In genomic region chr4:146029939-146030710, GRCh38 we compare ENCODE assay signal across 9 cellular contexts.
DNase-seq lines count a peak whose midpoint lies in the region; ATAC-seq, FAIRE-seq and TF ChIP-seq lines count a peak whose summit lies in the region.
"Had no signal": no experiment of that assay in that cellular context is flagged by ENCODE, and none has a peak within 500 bp of the region (broad histone marks: within the 10 kb centered on the region; RNA-seq: fewer than 3 reads in every experiment).

No MANE protein-coding gene starts in this region.

- H3K4me2 ChIP-seq in GM12878 (ENCODE audit: control insufficient read depth, insufficient read depth), result peak overlapping the region; percentile 80

- H3K4me1 ChIP-seq in GM12878 (ENCODE audit: control insufficient read depth, insufficient read depth, low read length) (peaks cover 45% of the 10 kb centered on the region), suprapubic skin (no peaks in the 10 kb centered on the region), psoas muscle (no peaks in the 10 kb centered on the region)

- H2AFZ ChIP-seq in GM12878 (ENCODE audit: control insufficient read depth, low read depth, low read length), result peak overlapping the region; percentile 75

- BruUV-seq in GM12878 (replicated peaks; lab: Mats Ljungman, UMichigan), result no TSS peak

- 0 out of 2 replicates have a peak, but pooled peaks have one; percentile 22 for TF ChIP-seq RAD21 in GM12878 (IDR thresholded peaks at IDR 0.05; ENCODE audit: insufficient read depth, low read depth, low read length)

- H3K9ac ChIP-seq in GM12878 (ENCODE audit: control insufficient read depth, insufficient read depth, low read length), result peak overlapping the region; percentile 54

- 0 out of 2 replicates have a peak overlapping the region, but pooled peaks have one; percentile 18 for H3K27ac ChIP-seq in C4-2B
- H3K27ac ChIP-seq in GM12878 (ENCODE audit: control insufficient read depth, insufficient read depth), result peak overlapping the region; percentile 88
- no peak overlapping the region for H3K27ac ChIP-seq in suprapubic skin
- H3K27ac ChIP-seq in psoas muscle, result no peak overlapping the region

- RAD21 ChIA-PET in GM12878 (lab: Charles Lee; ENCODE audit: unreplicated experiment), result interaction anchor here (0.9 to 2.1 kb wide), 9 partner anchors 10 to 1067 kb away, joined by 3 to 12 read pairs (median 3); no protein-coding TSS in a partner anchor

- no peaks in the 10 kb centered on the region for H4K20me1 ChIP-seq in GM12878 (ENCODE audit: control insufficient read depth, insufficient read depth)

- no peaks in the 10 kb centered on the region for H3K79me2 ChIP-seq in GM12878 (ENCODE audit: control insufficient read depth, insufficient read depth, low read length)

- H3K27me3 ChIP-seq in GM12878 (replicated peaks in 1 of 2; ENCODE audit: control insufficient read depth in 2 of 2, insufficient read depth in 2 of 2, low read length in 1 of 2) (no peaks in the 10 kb centered on the region), suprapubic skin (no peaks in the 10 kb centered on the region), psoas muscle (ENCODE audit: insufficient read depth in 3 of 3, low read length in 2 of 3) (no peaks in the 10 kb centered on the region)

- POLR2A ChIA-PET in GM12878 (lab: Charles Lee), result no interaction called here

- H3K36me3 ChIP-seq in GM12878 (ENCODE audit: control insufficient read depth in 2 of 2, insufficient read depth in 2 of 2, low read length in 1 of 2) (no peaks in the 10 kb centered on the region), suprapubic skin (no peaks in the 10 kb centered on the region), psoas muscle (ENCODE audit: insufficient read depth in 1 of 2, low read depth in 1 of 2) (no peaks in the 10 kb centered on the region)

- TF ChIP-seq POLR2A in GM12878 (IDR thresholded peaks at IDR 0.05; ENCODE audit: low read depth, low read length), result no peak
- TF ChIP-seq POLR2A in suprapubic skin (IDR thresholded peaks at IDR 0.05), result no peak

- WGBS in GM12878 (ENCODE audit: insufficient coverage, insufficient replicate concordance, low lambda C conversion rate, missing lambda C conversion rate), result 6% methylated on average over 8 of the region's 8 CpGs
- WGBS in suprapubic skin, result 47% methylated on average over 8 of the region's 8 CpGs
- WGBS in psoas muscle, 3 donors, result 37 to 38% (median 38%) methylated on average over 8 of the region's 8 CpGs

- CTCF ChIA-PET in GM12878 (lab: Yijun Ruan, JAX), result interaction anchor here (0.7 to 2.5 kb wide), 5 partner anchors 49 to 414 kb away, joined by 3 to 11 read pairs (median 4); no protein-coding TSS in a partner anchor

- no peak for TF ChIP-seq EP300 in GM12878 (IDR thresholded peaks at IDR 0.05; ENCODE audit: borderline replicate concordance in 1 of 2, control insufficient read depth in 1 of 2, low read depth in 2 of 2, low read length in 2 of 2)
- TF ChIP-seq EP300 in suprapubic skin (IDR thresholded peaks at IDR 0.05), result no peak

- ATAC-seq in GM19043 (IDR thresholded peaks at IDR 0.05; ENCODE audit: low read depth, unreplicated experiment) (peak; percentile 68), HG03025 (IDR thresholded peaks at IDR 0.05; ENCODE audit: low FRiP score, unreplicated experiment) (peak; percentile 81), GM12878 (peak; percentile 89), sciatic nerve (no peak), psoas muscle (no peak)
- ATAC-seq: Panc1 had no signal

- intact Hi-C loops in GM12878 (cut with micrococcal nuclease; ENCODE audit: unreplicated experiment), result loop anchor here (1.0 to 5.0 kb wide), 4 partner anchors 65 to 312 kb away; partner anchors contain the start of gene LSM6
- intact Hi-C loops in sciatic nerve (cut with DNase I), result loop anchor here (5.0 kb wide), 1 partner anchor 1172 kb away; no protein-coding TSS in a partner anchor
- intact Hi-C loops in psoas muscle (cut with DNase I), result no loop called here

- TF ChIP-seq CTCF in C4-2B (conservative IDR thresholded peaks at IDR 0.05), result no peak
- no peak for TF ChIP-seq CTCF in GM12878 (IDR thresholded peaks at IDR 0.05 in 2 of 3, conservative IDR thresholded peaks at IDR 0.05 in 1 of 3; ENCODE audit: control insufficient read depth in 2 of 3, extremely low read depth in 1 of 3, insufficient read depth in 1 of 3, low read depth in 3 of 3, low read length in 3 of 3)
- TF ChIP-seq CTCF in suprapubic skin (IDR thresholded peaks at IDR 0.05), result no peak
- no peak for TF ChIP-seq CTCF in psoas muscle (IDR thresholded peaks at IDR 0.05)

- DNase-seq in GM12878 (ENCODE audit: low read depth, low spot score) (peak; percentile 48), sciatic nerve (ENCODE audit: low spot score) (no peak), suprapubic skin (ENCODE audit: low spot score in 2 of 2) (no peak), psoas muscle (no peak), NCI-H2171 (lab: John Stamatoyannopoulos, UW) (no peak)

- no peaks in the 10 kb centered on the region for H3K9me3 ChIP-seq in GM12878 (replicated peaks; ENCODE audit: control insufficient read depth, insufficient read depth, low read length)
- no peaks in the 10 kb centered on the region for H3K9me3 ChIP-seq in suprapubic skin
- H3K9me3 ChIP-seq in psoas muscle, result no peaks in the 10 kb centered on the region

- H3K4me3 ChIP-seq in GM12878, result peak overlapping the region; percentile 56
- H3K4me3 ChIP-seq in suprapubic skin, result no peak overlapping the region
- H3K4me3 ChIP-seq in psoas muscle, result no peak overlapping the region

- in situ Hi-C loops in GM12878 (cut with MboI), result no loop called here

- FAIRE-seq in GM12878 (lab: Jason Lieb, UNC), result peak; percentile 92

- SMC1A ChIA-PET in GM12878 (lab: Charles Lee; ENCODE audit: uncharacterized antibody, unreplicated experiment), result interaction anchor here (0.8 to 6.5 kb wide), 11 partner anchors 17 to 243 kb away, joined by 3 to 33 read pairs (median 4); no protein-coding TSS in a partner anchor

TF ChIP-seq in GM12878, 131 proteins besides CTCF, POLR2A, EP300 and RAD21 (continues in another document):
- TF ChIP-seq HDGF (IDR thresholded peaks at IDR 0.05) (no peak), ZNF592 (IDR thresholded peaks at IDR 0.05) (no peak), NR2C2 (IDR thresholded peaks at IDR 0.05; ENCODE audit: borderline replicate concordance, control insufficient read depth, insufficient read length, low read depth) (no peak), SRF (IDR thresholded peaks at IDR 0.05; ENCODE audit: low read depth in 2 of 2, low read length in 2 of 2) (no peak), NBN (IDR thresholded peaks at IDR 0.05) (peak; percentile 17; the same call in 1 of the 2 replicates), E2F8 (IDR thresholded peaks at IDR 0.05; ENCODE audit: low read depth, partially characterized antibody) (no peak), RB1 (IDR thresholded peaks at IDR 0.05; ENCODE audit: borderline replicate concordance) (peak; percentile 56; the same call in 1 of the 2 replicates), WRNIP1 (IDR thresholded peaks at IDR 0.05; ENCODE audit: borderline replicate concordance, low read depth, low read length) (no peak)

Comparison
In these comparisons a context has a peak if more than half of its experiments do, and no peak if none do; other contexts are left out.
1. H3K27ac ChIP-seq: peak in C4-2B (single experiment) and GM12878 (single experiment); none in suprapubic skin (single experiment) and psoas muscle (single experiment).
2. ATAC-seq: peak in GM19043 (single experiment), HG03025 (single experiment) and GM12878 (single experiment); none in sciatic nerve (single experiment) and psoas muscle (0 of 4).
3. intact Hi-C loops: an anchor here in GM12878 (1.0 to 5.0 kb wide) and sciatic nerve (5.0 kb wide); none called in psoas muscle.